In genomic region chr2:221541131-221541735, GRCh38 we compare ENCODE assay signal across 23 cellular contexts.
"Had no signal": no experiment of that assay in that cellular context is flagged by ENCODE, and none has a peak within 500 bp of the region (broad histone marks: within the 10 kb centered on the region; RNA-seq: fewer than 3 reads in every experiment).

No MANE protein-coding gene starts in this region.

- ATAC-seq: foreskin keratinocyte, psoas muscle, right lobe of liver had no signal

- H3K36me3 ChIP-seq: neutrophil, right lobe of liver, spleen, stomach had no signal

- H3K4me2 ChIP-seq: hepatocyte had no signal

- H2AFZ ChIP-seq: hepatocyte had no signal

- H3K4me3 ChIP-seq: hepatocyte, psoas muscle, right lobe of liver, spleen, stomach had no signal

- H3K4me3 Mint-ChIP-seq: central memory CD8-positive, alpha-beta T cell; naive B cell; nephron; type B pancreatic cell had no signal

- H3K27me3 Mint-ChIP-seq: central memory CD8-positive, alpha-beta T cell; type B pancreatic cell had no signal

- H3K27ac Mint-ChIP-seq: naive B cell, type B pancreatic cell had no signal

- H3K27ac ChIP-seq: epithelial cell of prostate, foreskin keratinocyte, hepatocyte, neutrophil, psoas muscle, right lobe of liver, spleen, stomach had no signal

- H3K27me3 ChIP-seq: foreskin keratinocyte, hepatocyte, neutrophil, right lobe of liver, spleen, stomach had no signal

- H3K4me1 ChIP-seq: psoas muscle, right lobe of liver, spleen, stomach had no signal

- H3K4me1 Mint-ChIP-seq: naive B cell had no signal

- H3K9me3 Mint-ChIP-seq: central memory CD8-positive, alpha-beta T cell; nephron; type B pancreatic cell had no signal

- H3K36me3 Mint-ChIP-seq: naive B cell had no signal

- FAIRE-seq: endometrium, urothelium cell line had no signal

- H3K9me3 ChIP-seq: neutrophil, psoas muscle, right lobe of liver, spleen, stomach had no signal

- DNase-seq: effector memory CD4-positive, alpha-beta T cell; head of caudate nucleus; midbrain; naive B cell; psoas muscle; retina; right lobe of liver; spleen; stimulated activated CD4-positive, alpha-beta T cell treated with anti-CD3 and anti-CD28 coated beads, Interleukin-15, amount 100 ng/mL, for 24 hours; stimulated activated CD4-positive, alpha-beta T cell treated with anti-CD3 and anti-CD28 coated beads, Interleukin-1b, Interleukin-23, amount 100 ng/mL, for 48 hours; stimulated activated CD4-positive, alpha-beta T cell treated with anti-CD3 and anti-CD28 coated beads, Interleukin-4, amount 100 ng/mL, for 24 hours; stimulated activated naive CD4-positive, alpha-beta T cell; stomach; substantia nigra had no signal
